2 cellular contexts compared by ENCODE assay signal in the genomic region with DNA sequence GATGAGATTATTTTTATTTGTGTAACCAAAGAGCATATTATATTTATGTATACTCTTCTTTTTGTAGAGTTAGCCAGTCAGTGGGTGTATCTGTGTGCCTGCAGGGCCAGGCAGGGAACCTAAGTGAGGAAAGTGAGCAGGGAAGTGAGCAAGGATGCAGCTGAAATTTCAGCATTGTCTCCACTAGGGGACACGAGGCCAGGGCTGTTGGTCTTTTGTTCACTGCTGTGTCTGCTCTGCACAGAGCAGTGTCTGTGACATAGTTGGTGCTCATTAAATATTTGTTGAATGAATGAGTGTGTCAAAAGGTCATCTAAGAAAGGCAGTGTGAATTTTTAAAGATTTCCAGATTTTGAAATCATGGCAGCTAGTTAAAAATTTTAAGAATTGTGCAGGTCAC.
TF ChIP-seq lines count a peak whose summit lies in the region.

No MANE protein-coding gene starts in this region.

TF ChIP-seq in HCT116, 20 proteins besides CTCF, POLR2A, EP300 and RAD21 (continued from another document):
- no peak for TF ChIP-seq YY1 (IDR thresholded peaks at IDR 0.05; ENCODE audit: extremely low read depth, insufficient replicate concordance, low read depth, low read length)
- TF ChIP-seq JUND (IDR thresholded peaks at IDR 0.05), result no peak
- TF ChIP-seq ZFX (IDR thresholded peaks at IDR 0.05), result no peak
- TF ChIP-seq SIN3A (IDR thresholded peaks at IDR 0.05; ENCODE audit: low read depth), result no peak
- TF ChIP-seq EZH2phosphoT487 (IDR thresholded peaks at IDR 0.05; ENCODE audit: borderline replicate concordance), result no peak
- TF ChIP-seq, protein P1, sequence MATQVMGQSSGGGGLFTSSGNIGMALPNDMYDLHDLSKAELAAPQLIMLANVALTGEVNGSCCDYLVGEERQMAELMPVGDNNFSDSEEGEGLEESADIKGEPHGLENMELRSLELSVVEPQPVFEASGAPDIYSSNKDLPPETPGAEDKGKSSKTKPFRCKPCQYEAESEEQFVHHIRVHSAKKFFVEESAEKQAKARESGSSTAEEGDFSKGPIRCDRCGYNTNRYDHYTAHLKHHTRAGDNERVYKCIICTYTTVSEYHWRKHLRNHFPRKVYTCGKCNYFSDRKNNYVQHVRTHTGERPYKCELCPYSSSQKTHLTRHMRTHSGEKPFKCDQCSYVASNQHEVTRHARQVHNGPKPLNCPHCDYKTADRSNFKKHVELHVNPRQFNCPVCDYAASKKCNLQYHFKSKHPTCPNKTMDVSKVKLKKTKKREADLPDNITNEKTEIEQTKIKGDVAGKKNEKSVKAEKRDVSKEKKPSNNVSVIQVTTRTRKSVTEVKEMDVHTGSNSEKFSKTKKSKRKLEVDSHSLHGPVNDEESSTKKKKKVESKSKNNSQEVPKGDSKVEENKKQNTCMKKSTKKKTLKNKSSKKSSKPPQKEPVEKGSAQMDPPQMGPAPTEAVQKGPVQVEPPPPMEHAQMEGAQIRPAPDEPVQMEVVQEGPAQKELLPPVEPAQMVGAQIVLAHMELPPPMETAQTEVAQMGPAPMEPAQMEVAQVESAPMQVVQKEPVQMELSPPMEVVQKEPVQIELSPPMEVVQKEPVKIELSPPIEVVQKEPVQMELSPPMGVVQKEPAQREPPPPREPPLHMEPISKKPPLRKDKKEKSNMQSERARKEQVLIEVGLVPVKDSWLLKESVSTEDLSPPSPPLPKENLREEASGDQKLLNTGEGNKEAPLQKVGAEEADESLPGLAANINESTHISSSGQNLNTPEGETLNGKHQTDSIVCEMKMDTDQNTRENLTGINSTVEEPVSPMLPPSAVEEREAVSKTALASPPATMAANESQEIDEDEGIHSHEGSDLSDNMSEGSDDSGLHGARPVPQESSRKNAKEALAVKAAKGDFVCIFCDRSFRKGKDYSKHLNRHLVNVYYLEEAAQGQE (IDR thresholded peaks at IDR 0.05; ENCODE audit: low read depth), result no peak
- no peak for TF ChIP-seq CBX3 (IDR thresholded peaks at IDR 0.05; ENCODE audit: low read depth)
- TF ChIP-seq EGR1 (IDR thresholded peaks at IDR 0.05; ENCODE audit: low read depth), result no peak
- TF ChIP-seq, protein P2, sequence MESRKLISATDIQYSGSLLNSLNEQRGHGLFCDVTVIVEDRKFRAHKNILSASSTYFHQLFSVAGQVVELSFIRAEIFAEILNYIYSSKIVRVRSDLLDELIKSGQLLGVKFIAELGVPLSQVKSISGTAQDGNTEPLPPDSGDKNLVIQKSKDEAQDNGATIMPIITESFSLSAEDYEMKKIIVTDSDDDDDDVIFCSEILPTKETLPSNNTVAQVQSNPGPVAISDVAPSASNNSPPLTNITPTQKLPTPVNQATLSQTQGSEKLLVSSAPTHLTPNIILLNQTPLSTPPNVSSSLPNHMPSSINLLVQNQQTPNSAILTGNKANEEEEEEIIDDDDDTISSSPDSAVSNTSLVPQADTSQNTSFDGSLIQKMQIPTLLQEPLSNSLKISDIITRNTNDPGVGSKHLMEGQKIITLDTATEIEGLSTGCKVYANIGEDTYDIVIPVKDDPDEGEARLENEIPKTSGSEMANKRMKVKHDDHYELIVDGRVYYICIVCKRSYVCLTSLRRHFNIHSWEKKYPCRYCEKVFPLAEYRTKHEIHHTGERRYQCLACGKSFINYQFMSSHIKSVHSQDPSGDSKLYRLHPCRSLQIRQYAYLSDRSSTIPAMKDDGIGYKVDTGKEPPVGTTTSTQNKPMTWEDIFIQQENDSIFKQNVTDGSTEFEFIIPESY (IDR thresholded peaks at IDR 0.05; ENCODE audit: extremely low read depth, insufficient replicate concordance, low read length), result no peak
- no peak for TF ChIP-seq SRF (IDR thresholded peaks at IDR 0.05; ENCODE audit: low read depth)
- no peak; the same call in 1 of the 2 replicates for TF ChIP-seq CEBPB (IDR thresholded peaks at IDR 0.05; ENCODE audit: low read depth)
- TF ChIP-seq EZH2 (IDR thresholded peaks at IDR 0.05), result no peak

TF ChIP-seq in WTC11, 78 proteins besides CTCF, POLR2A, EP300 and RAD21 (continued from another document):
- TF ChIP-seq, protein P3, sequence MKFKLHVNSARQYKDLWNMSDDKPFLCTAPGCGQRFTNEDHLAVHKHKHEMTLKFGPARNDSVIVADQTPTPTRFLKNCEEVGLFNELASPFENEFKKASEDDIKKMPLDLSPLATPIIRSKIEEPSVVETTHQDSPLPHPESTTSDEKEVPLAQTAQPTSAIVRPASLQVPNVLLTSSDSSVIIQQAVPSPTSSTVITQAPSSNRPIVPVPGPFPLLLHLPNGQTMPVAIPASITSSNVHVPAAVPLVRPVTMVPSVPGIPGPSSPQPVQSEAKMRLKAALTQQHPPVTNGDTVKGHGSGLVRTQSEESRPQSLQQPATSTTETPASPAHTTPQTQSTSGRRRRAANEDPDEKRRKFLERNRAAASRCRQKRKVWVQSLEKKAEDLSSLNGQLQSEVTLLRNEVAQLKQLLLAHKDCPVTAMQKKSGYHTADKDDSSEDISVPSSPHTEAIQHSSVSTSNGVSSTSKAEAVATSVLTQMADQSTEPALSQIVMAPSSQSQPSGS (CRISPR knock-in tag; IDR thresholded peaks at IDR 0.05; ENCODE audit: borderline replicate concordance, low read depth), result no peak
- no peak for TF ChIP-seq ZNF263 (CRISPR knock-in tag; IDR thresholded peaks at IDR 0.05; ENCODE audit: low read depth)
